ENCODE assay signal across 19 cellular contexts in genomic region chr1:18722270-18722669, GRCh38.
DNase-seq lines count a peak whose midpoint lies in the region; ATAC-seq and TF ChIP-seq lines count a peak whose summit lies in the region.
"Had no signal": no experiment of that assay in that cellular context is flagged by ENCODE, and none has a peak within 500 bp of the region (broad histone marks: within the 10 kb centered on the region; RNA-seq: fewer than 3 reads in every experiment).

No MANE protein-coding gene starts in this region.

- peaks cover 12% of the 10 kb centered on the region for H3K27me3 ChIP-seq in SK-N-SH (ENCODE audit: insufficient read depth)
- peaks cover 34% of the 10 kb centered on the region for H3K27me3 ChIP-seq in endodermal cell (ENCODE audit: control insufficient read depth, insufficient read depth, low read length, poor library complexity, severe bottlenecking)

- CTCF ChIA-PET in SK-N-SH (lab: Yijun Ruan, JAX), result interaction anchor here (0.8 to 2.9 kb wide), 6 partner anchors 9 to 139 kb away, joined by 3 to 9 read pairs (median 4); no protein-coding TSS in a partner anchor

- WGBS in SK-N-SH (ENCODE audit: low lambda C conversion rate), result 47% methylated on average over 19 of the region's 19 CpGs
- 35 to 62% methylated on average over 15 to 19 of the region's 19 CpGs for WGBS in endodermal cell (ENCODE audit: insufficient coverage in 1 of 2, insufficient read length in 1 of 2), 2 experiments

- H3K9me2 ChIP-seq in SK-N-SH, result no peaks in the 10 kb centered on the region

- H3K4me3 Mint-ChIP-seq in endodermal cell, result no peak overlapping the region
- H3K4me3 Mint-ChIP-seq: CD4-positive, CD25-positive, alpha-beta regulatory T cell; GM23338; H9 had no signal

- peak overlapping the region; percentile 15 for H3K27ac Mint-ChIP-seq in endodermal cell
- H3K27ac Mint-ChIP-seq: CD4-positive, CD25-positive, alpha-beta regulatory T cell; GM23338; H9 had no signal

- no peak overlapping the region for H3K9ac ChIP-seq in SK-N-SH
- no peak overlapping the region for H3K9ac ChIP-seq in endodermal cell (ENCODE audit: extremely low read depth, low read length, poor library complexity, severe bottlenecking)

- POLR2A ChIA-PET in SK-N-SH (lab: Yijun Ruan, JAX), result no interaction called here

- DNase-seq in SK-N-SH, result peak; percentile 59
- DNase-seq in NCI-H82 treated with DMSO at 0.1 percent for 48 hours (lab: John Stamatoyannopoulos, UW; ENCODE audit: unreplicated experiment), result peak; percentile 93
- DNase-seq in endodermal cell, result peak; percentile 84
- no peak for DNase-seq in COLO829 (ENCODE audit: low spot score)
- no peak for DNase-seq in activated CD4-positive, CD25-positive, alpha-beta regulatory T cell treated with anti-CD3 and anti-CD28 coated beads, Interleukin-2, amount 50 U/mL, for 72 hours
- DNase-seq in stimulated activated CD4-positive, alpha-beta T cell treated with anti-CD3 and anti-CD28 coated beads, Interleukin-15, amount 100 ng/mL, for 24 hours, result no peak
- DNase-seq: Calu3; CD4-positive, CD25-positive, alpha-beta regulatory T cell; DMS153; DMS79 treated with DMSO at 0.1 percent for 48 hours; EL; GDM1; H9; IMR-90; KBM-7 had no signal

- H3K4me3 ChIP-seq in SK-N-SH (ENCODE audit: low read depth in 2 of 2, low read length in 1 of 2), result no peak overlapping the region
- no peak overlapping the region for H3K4me3 ChIP-seq in endodermal cell (ENCODE audit: low read length)
- H3K4me3 ChIP-seq: GM23338 had no signal

- H3K27me3 Mint-ChIP-seq in endodermal cell (ENCODE audit: insufficient read depth), result peaks cover 48% of the 10 kb centered on the region

- H3F3A ChIP-seq in SK-N-SH (replicated peaks; ENCODE audit: insufficient read depth), result no peaks in the 10 kb centered on the region

- no peak overlapping the region for H3K4me2 ChIP-seq in SK-N-SH
- H3K4me2 ChIP-seq: GM23338 had no signal

- H2AFZ ChIP-seq in SK-N-SH (ENCODE audit: low read depth), result no peak overlapping the region
- H2AFZ ChIP-seq: GM23338 had no signal

- TF ChIP-seq EP300 in SK-N-SH (IDR thresholded peaks at IDR 0.05; ENCODE audit: borderline replicate concordance in 1 of 2, low read depth in 1 of 2, low read length in 1 of 2), result no peak

- TF ChIP-seq CTCF in SK-N-SH (IDR thresholded peaks at IDR 0.05), result no peak
- TF ChIP-seq CTCF in endodermal cell (conservative IDR thresholded peaks at IDR 0.05), result no peak

- H3K79me2 ChIP-seq in SK-N-SH (ENCODE audit: insufficient read depth), result no peaks in the 10 kb centered on the region

- H3K36me3 ChIP-seq in SK-N-SH (replicated peaks in 1 of 2; ENCODE audit: control insufficient read depth in 1 of 2, insufficient read depth in 2 of 2, low read length in 1 of 2) (no peaks in the 10 kb centered on the region), endodermal cell (ENCODE audit: control insufficient read depth, insufficient read depth, low read length) (no peaks in the 10 kb centered on the region)

- H3K9me3 Mint-ChIP-seq in endodermal cell, result no peaks in the 10 kb centered on the region
- H3K9me3 Mint-ChIP-seq: CD4-positive, CD25-positive, alpha-beta regulatory T cell; GM23338; H9 had no signal

- H3K27ac ChIP-seq in SK-N-SH (ENCODE audit: low read depth in 2 of 2, low read length in 1 of 2) (no peak overlapping the region), endodermal cell (ENCODE audit: low read depth, low read length) (no peak overlapping the region)
- H3K27ac ChIP-seq: 22Rv1 had no signal

- H4K20me1 ChIP-seq in SK-N-SH (ENCODE audit: insufficient read depth), result no peaks in the 10 kb centered on the region

- no peaks in the 10 kb centered on the region for H3K36me3 Mint-ChIP-seq in endodermal cell (ENCODE audit: low read depth)
- H3K36me3 Mint-ChIP-seq: CD4-positive, CD25-positive, alpha-beta regulatory T cell had no signal

- H3K4me1 ChIP-seq in SK-N-SH (ENCODE audit: control insufficient read depth in 1 of 2, insufficient read depth in 2 of 2, low read depth in 1 of 2, low read length in 1 of 2), result peaks cover 0 to 27% of the 10 kb centered on the region in 2 experiments; a peak in 1 of 4 replicates
- peaks cover 25% of the 10 kb centered on the region for H3K4me1 ChIP-seq in endodermal cell (ENCODE audit: control insufficient read depth, insufficient read depth, low read length)

- no peak for TF ChIP-seq RAD21 in SK-N-SH (IDR thresholded peaks at IDR 0.05; ENCODE audit: low read length)

- H3K9me3 ChIP-seq in SK-N-SH (no peaks in the 10 kb centered on the region), endodermal cell (ENCODE audit: control insufficient read depth, low read length) (no peaks in the 10 kb centered on the region)

- H3K4me1 Mint-ChIP-seq in endodermal cell, result peaks cover 53% of the 10 kb centered on the region

- ATAC-seq in SK-N-SH treated with all-trans-retinoic acid at 6 μM for 48 hours, result no peak
- no peak for ATAC-seq in GM18517 (IDR thresholded peaks at IDR 0.05; ENCODE audit: unreplicated experiment)
- ATAC-seq: GM23338 had no signal

TF ChIP-seq in SK-N-SH, 30 proteins besides CTCF, POLR2A, EP300 and RAD21:
- TF ChIP-seq GATA2 (CRISPR knock-in tag; IDR thresholded peaks at IDR 0.05), result peak; percentile 66
- TF ChIP-seq TAF1 (IDR thresholded peaks at IDR 0.05; ENCODE audit: borderline replicate concordance, low read depth, low read length), result no peak
- no peak for TF ChIP-seq USF1 (IDR thresholded peaks at IDR 0.05; ENCODE audit: borderline replicate concordance, low read depth)

TF ChIP-seq in SK-N-SH treated with all-trans-retinoic acid at 6 μM for 48 hours, 23 proteins besides CTCF, POLR2A, EP300 and RAD21:
- TF ChIP-seq POU6F1 (CRISPR knock-in tag; IDR thresholded peaks at IDR 0.05; ENCODE audit: borderline replicate concordance, low read depth), result no peak
- no peak for TF ChIP-seq TCF4 (CRISPR knock-in tag; IDR thresholded peaks at IDR 0.05; ENCODE audit: borderline replicate concordance)
- no peak for TF ChIP-seq SNAI2 (CRISPR knock-in tag; IDR thresholded peaks at IDR 0.05)
- TF ChIP-seq TOX (CRISPR knock-in tag; IDR thresholded peaks at IDR 0.05; ENCODE audit: borderline replicate concordance), result no peak
- no peak for TF ChIP-seq ARNTL (CRISPR knock-in tag; IDR thresholded peaks at IDR 0.05; ENCODE audit: borderline replicate concordance, low read depth)
- no peak for TF ChIP-seq OSR1 (CRISPR knock-in tag; IDR thresholded peaks at IDR 0.05)
- no peak for TF ChIP-seq RARB (CRISPR knock-in tag; IDR thresholded peaks at IDR 0.05)
- no peak for TF ChIP-seq CREB5 (CRISPR knock-in tag; IDR thresholded peaks at IDR 0.05; ENCODE audit: low read depth)
- no peak for TF ChIP-seq ZNF8 (CRISPR knock-in tag; IDR thresholded peaks at IDR 0.05)
- no peak for TF ChIP-seq PATZ1 (CRISPR knock-in tag; IDR thresholded peaks at IDR 0.05; ENCODE audit: borderline replicate concordance)
- TF ChIP-seq BACH2 (CRISPR knock-in tag; IDR thresholded peaks at IDR 0.05; ENCODE audit: borderline replicate concordance), result no peak
- TF ChIP-seq CSDC2 (CRISPR knock-in tag; IDR thresholded peaks at IDR 0.05), result no peak
- no peak for TF ChIP-seq ZNF565 (CRISPR knock-in tag; conservative IDR thresholded peaks at IDR 0.05; ENCODE audit: low read depth)
- no peak for TF ChIP-seq ESRRG (CRISPR knock-in tag; IDR thresholded peaks at IDR 0.05)
- TF ChIP-seq ZFP30 (CRISPR knock-in tag; IDR thresholded peaks at IDR 0.05), result no peak

Comparison
In these comparisons a context has a peak if more than half of its experiments do, and no peak if none do; other contexts are left out.
1. DNase-seq: peak in SK-N-SH (single experiment), NCI-H82 treated with DMSO at 0.1 percent for 48 hours (single experiment) and endodermal cell (single experiment); none in COLO829 (single experiment), activated CD4-positive, CD25-positive, alpha-beta regulatory T cell treated with anti-CD3 and anti-CD28 coated beads, Interleukin-2, amount 50 U/mL, for 72 hours (single experiment) and stimulated activated CD4-positive, alpha-beta T cell treated with anti-CD3 and anti-CD28 coated beads, Interleukin-15, amount 100 ng/mL, for 24 hours (single experiment).